In genomic region chr17:79094261-79094660, GRCh38 we compare ENCODE assay signal across 33 cellular contexts. TPM values are rescaled to one million over a fixed set of nuclear protein-coding genes. Genes with fewer than 3 reads are reported as not detected.
A peak's percentile ranks its signal among the peaks of the same experiment; 100 is the strongest.
DNase-seq lines count a peak whose midpoint lies in the region; ATAC-seq, FAIRE-seq and TF ChIP-seq lines count a peak whose summit lies in the region.
"Had no signal": no experiment of that assay in that cellular context is flagged by ENCODE, and none has a peak within 500 bp of the region (broad histone marks: within the 10 kb centered on the region; RNA-seq: fewer than 3 reads in every experiment).

No MANE protein-coding gene starts in this region.

- no peak overlapping the region for H4K8ac ChIP-seq in neuronal stem cell (ENCODE audit: low read depth, low read length)

- peaks cover 20% of the 10 kb centered on the region for H3K27me3 Mint-ChIP-seq in central memory CD8-positive, alpha-beta T cell

- no peak for TF ChIP-seq CTCF in pancreas (IDR thresholded peaks at IDR 0.05)

- H3K4me3 ChIP-seq in BLaER1, result no peak overlapping the region
- H3K4me3 ChIP-seq in BLaER1 treated with 17β-estradiol and CSF1 and Interleukin-3, amounts not matched to agents 10 nM and 100 nM, result no peak overlapping the region
- no peak overlapping the region for H3K4me3 ChIP-seq in neuronal stem cell (ENCODE audit: low read length in 2 of 2)
- H3K4me3 ChIP-seq in pancreas, result no peak overlapping the region
- H3K4me3 ChIP-seq: A549 had no signal

- peaks cover 11% of the 10 kb centered on the region for H3K36me3 Mint-ChIP-seq in central memory CD8-positive, alpha-beta T cell (ENCODE audit: insufficient read depth)
- H3K36me3 Mint-ChIP-seq: CD14-positive monocyte; CD4-positive, alpha-beta memory T cell; CD4-positive, CD25-positive, alpha-beta regulatory T cell; CD8-positive, alpha-beta memory T cell; CD8-positive, alpha-beta T cell had no signal

- H2AK5ac ChIP-seq in neuronal stem cell (ENCODE audit: low read depth, low read length), result peak overlapping the region; percentile 68

- H3K9ac ChIP-seq in BLaER1 (no peak overlapping the region), neuronal stem cell (ENCODE audit: low read depth, low read length, poor library complexity) (peak overlapping the region; percentile 30)
- no peak overlapping the region for H3K9ac ChIP-seq in BLaER1 treated with 17β-estradiol and CSF1 and Interleukin-3, amounts not matched to agents 10 nM and 100 nM

- no peaks in the 10 kb centered on the region for H3K9me3 Mint-ChIP-seq in central memory CD8-positive, alpha-beta T cell
- H3K9me3 Mint-ChIP-seq: CD4-positive, alpha-beta memory T cell; CD4-positive, alpha-beta T cell; CD8-positive, alpha-beta memory T cell; CD8-positive, alpha-beta T cell had no signal

- peak overlapping the region; percentile 43 for H3K23ac ChIP-seq in neuronal stem cell (ENCODE audit: low read depth, low read length, poor library complexity)

- peak overlapping the region; percentile 92 for H3K27ac Mint-ChIP-seq in central memory CD8-positive, alpha-beta T cell (ENCODE audit: low read depth)
- H3K27ac Mint-ChIP-seq: B cell; CD14-positive monocyte; CD4-positive, alpha-beta T cell; CD4-positive, CD25-positive, alpha-beta regulatory T cell; CD8-positive, alpha-beta T cell had no signal

- H2AFZ ChIP-seq in neuronal stem cell (ENCODE audit: low read length), result no peak overlapping the region

- no peaks in the 10 kb centered on the region for H3K36me3 ChIP-seq in BLaER1
- no peaks in the 10 kb centered on the region; a peak in 1 of 22 replicates for H3K36me3 ChIP-seq in BLaER1 treated with 17β-estradiol and CSF1 and Interleukin-3, amounts not matched to agents 10 nM and 100 nM
- no peaks in the 10 kb centered on the region for H3K36me3 ChIP-seq in neuronal stem cell (replicated peaks in 1 of 2; ENCODE audit: control insufficient read depth in 2 of 2, insufficient read depth in 2 of 2, low read length in 2 of 2)
- no peaks in the 10 kb centered on the region for H3K36me3 ChIP-seq in pancreas
- H3K36me3 ChIP-seq: BE2C had no signal

- no peaks in the 10 kb centered on the region for H3K79me1 ChIP-seq in neuronal stem cell (ENCODE audit: low read depth, low read length)

- H3K4me3 Mint-ChIP-seq in central memory CD8-positive, alpha-beta T cell, result no peak overlapping the region
- H3K4me3 Mint-ChIP-seq: B cell; CD14-positive monocyte; CD4-positive, CD25-positive, alpha-beta regulatory T cell; CD8-positive, alpha-beta T cell had no signal

- H3K9me3 ChIP-seq in BLaER1 (no peaks in the 10 kb centered on the region), neuronal stem cell (replicated peaks in 1 of 2; ENCODE audit: control insufficient read depth in 2 of 2, insufficient read depth in 1 of 2, low read depth in 1 of 2, low read length in 2 of 2) (no peaks in the 10 kb centered on the region), pancreas (no peaks in the 10 kb centered on the region)
- H3K9me3 ChIP-seq in BLaER1 treated with 17β-estradiol and CSF1 and Interleukin-3, amounts not matched to agents 10 nM and 100 nM (replicated peaks in 1 of 11), result no peaks in the 10 kb centered on the region
- H3K9me3 ChIP-seq: A549, BE2C, Caco-2 had no signal

- H3K4ac ChIP-seq in neuronal stem cell (ENCODE audit: low read length), result no peak overlapping the region

- H4K91ac ChIP-seq in neuronal stem cell (ENCODE audit: low read depth, low read length, poor library complexity), result no peak overlapping the region

- no peak for FAIRE-seq in pancreas (lab: Jason Lieb, UNC)
- FAIRE-seq: A204.1, A549, D721Med had no signal

- H3K4me1 Mint-ChIP-seq in central memory CD8-positive, alpha-beta T cell, result peaks cover 19% of the 10 kb centered on the region
- H3K4me1 Mint-ChIP-seq: CD14-positive monocyte had no signal

- H2BK12ac ChIP-seq in neuronal stem cell (ENCODE audit: low read length), result no peak overlapping the region

- no peak for ATAC-seq in central memory CD8-positive, alpha-beta T cell (replicated peaks; ENCODE audit: extremely low read depth, poor library complexity, severe bottlenecking)
- no peak for ATAC-seq in pancreas
- ATAC-seq: A549 had no signal

- no peak overlapping the region for H2BK15ac ChIP-seq in neuronal stem cell (ENCODE audit: low read length)

- H2BK120ac ChIP-seq in neuronal stem cell (ENCODE audit: low read depth, low read length), result no peak overlapping the region

- H3K27ac ChIP-seq in BLaER1 (no peak overlapping the region), neuronal stem cell (replicated peaks; ENCODE audit: low read length) (no peak overlapping the region), pancreas (no peak overlapping the region)
- no peak overlapping the region for H3K27ac ChIP-seq in BLaER1 treated with 17β-estradiol and CSF1 and Interleukin-3, amounts not matched to agents 10 nM and 100 nM
- H3K27ac ChIP-seq: 22Rv1, A549, C4-2B had no signal

- intact Hi-C loops in pancreas (cut with DNase I), result no loop called here

- H3K4me2 ChIP-seq in BLaER1 (peak overlapping the region; percentile 75), neuronal stem cell (ENCODE audit: insufficient read depth, low read length, poor library complexity, severe bottlenecking) (no peak overlapping the region)
- peak overlapping the region in 8 of 11 experiments; percentile 19 to 74 (median 65); a peak in 12 of 22 replicates for H3K4me2 ChIP-seq in BLaER1 treated with 17β-estradiol and CSF1 and Interleukin-3, amounts not matched to agents 10 nM and 100 nM
- H3K4me2 ChIP-seq: A549 had no signal

- no peak overlapping the region for H2BK5ac ChIP-seq in neuronal stem cell (ENCODE audit: low read length)

- peaks cover 22% of the 10 kb centered on the region for H4K20me1 ChIP-seq in BLaER1
- peaks cover 0 to 75% (median 27%) of the 10 kb centered on the region in 11 experiments; a peak in 15 of 22 replicates for H4K20me1 ChIP-seq in BLaER1 treated with 17β-estradiol and CSF1 and Interleukin-3, amounts not matched to agents 10 nM and 100 nM

- H3K27me3 ChIP-seq in BLaER1, result peaks cover 65% of the 10 kb centered on the region
- peaks cover 51 to 67% (median 63%) of the 10 kb centered on the region in 11 experiments for H3K27me3 ChIP-seq in BLaER1 treated with 17β-estradiol and CSF1 and Interleukin-3, amounts not matched to agents 10 nM and 100 nM
- H3K27me3 ChIP-seq in neuronal stem cell (ENCODE audit: control insufficient read depth in 3 of 3, insufficient read depth in 3 of 3, low read depth in 1 of 3, low read length in 3 of 3), result peaks cover 0 to 29% (median 2%) of the 10 kb centered on the region in 3 experiments
- H3K27me3 ChIP-seq in pancreas, result peaks cover 0 to 3% (median 0%) of the 10 kb centered on the region in 4 donors

- no peak for DNase-seq in central memory CD8-positive, alpha-beta T cell (ENCODE audit: low spot score in 2 of 2)
- DNase-seq in neuronal stem cell (ENCODE audit: low spot score), result no peak
- DNase-seq in NCI-H2196 (lab: John Stamatoyannopoulos, UW; ENCODE audit: unreplicated experiment), result no peak
- no peak for DNase-seq in pancreas
- no peak for DNase-seq in activated T-cell treated with anti-CD3 and anti-CD28 coated beads for 4 hours
- DNase-seq in NCI-H1436 treated with DMSO at 0.1 percent for 48 hours (lab: John Stamatoyannopoulos, UW), result no peak
- DNase-seq: 8988T, ACHN, AML-193, BE2C, C1 segment of cervical spinal cord, Caco-2, Calu3, DMS 273 treated with DMSO at 0.1 percent for 48 hours, DMS153, DMS53, DMS79, DMS79 treated with DMSO at 0.1 percent for 48 hours, EL had no signal

- peaks cover 62% of the 10 kb centered on the region for H3K4me1 ChIP-seq in BLaER1
- H3K4me1 ChIP-seq in BLaER1 treated with 17β-estradiol and CSF1 and Interleukin-3, amounts not matched to agents 10 nM and 100 nM, result peaks cover 0 to 61% (median 52%) of the 10 kb centered on the region in 10 experiments; a peak in 16 of 20 replicates
- peaks cover 0 to 7% of the 10 kb centered on the region in 2 donors for H3K4me1 ChIP-seq in neuronal stem cell (ENCODE audit: control insufficient read depth in 2 of 2, insufficient read depth in 1 of 2, low read depth in 1 of 2, low read length in 2 of 2)
- H3K4me1 ChIP-seq in pancreas, result no peaks in the 10 kb centered on the region
- H3K4me1 ChIP-seq: BE2C, Caco-2 had no signal

- no CpG with 5 or more reads among the region's 17 CpGs for WGBS in neuronal stem cell (ENCODE audit: extremely low coverage in 2 of 2, insufficient read length in 2 of 2, insufficient replicate concordance in 1 of 2), 2 donors
- 57 to 83% methylated on average over 14 to 17 of the region's 17 CpGs for WGBS in pancreas, 2 donors

- peak overlapping the region; percentile 84 for H3K14ac ChIP-seq in neuronal stem cell (ENCODE audit: low read length)

- H3K18ac ChIP-seq in neuronal stem cell (ENCODE audit: low read length), result peak overlapping the region; percentile 53

RNA-seq across cellular contexts. Expression of gene ENGASE, which starts 19.6 kb away (rescaled TPM):
- polyA plus RNA-seq in neuronal stem cell (2013, experiment 1 of 2), result 17.4 TPM
- 18.1 TPM for polyA plus RNA-seq in neuronal stem cell (2013, experiment 2 of 2)
- 10 to 100 TPM; 13.9 to 42.1 (median 20.2) TPM for total RNA-seq in pancreas
- 10 to 100 TPM; 34.3 to 86.5 TPM for polyA plus RNA-seq in pancreas
